1 cellular context compared by ENCODE assay signal in genomic region chr18:33957705-33958104, GRCh38.
TF ChIP-seq lines count a peak whose summit lies in the region.

No MANE protein-coding gene starts in this region.

TF ChIP-seq in GM23338, 12 proteins besides CTCF, POLR2A, EP300 and RAD21 (continued from another document):
- TF ChIP-seq ETS1 (IDR thresholded peaks at IDR 0.05) (no peak), CREB1 (CRISPR knock-in tag; IDR thresholded peaks at IDR 0.05; ENCODE audit: low read depth) (no peak), REST (IDR thresholded peaks at IDR 0.05; ENCODE audit: unreplicated experiment) (no peak)
TF ChIP-seq in GM23338: peak in this region for 0.
